ENCODE assay signal across 1 cellular context in genomic region chr6:9315966-9316650, GRCh38.
A peak's percentile ranks its signal among the peaks of the same experiment; 100 is the strongest.
TF ChIP-seq lines count a peak whose summit lies in the region.

No MANE protein-coding gene starts in this region.

TF ChIP-seq in HepG2, 621 proteins besides CTCF, POLR2A, EP300 and RAD21:
- TF ChIP-seq KLF9 (CRISPR knock-in tag; IDR thresholded peaks at IDR 0.05; ENCODE audit: low read depth): no peak
- no peak for TF ChIP-seq ZNF782 (CRISPR knock-in tag; IDR thresholded peaks at IDR 0.05; ENCODE audit: borderline replicate concordance)
- TF ChIP-seq MAFK (conservative IDR thresholded peaks at IDR 0.05 in 1 of 2, IDR thresholded peaks at IDR 0.05 in 1 of 2; ENCODE audit: low read length in 2 of 2): peak; percentile 49 to 67
- peak; percentile 54; the same call in 1 of the 2 replicates for TF ChIP-seq MAFF (IDR thresholded peaks at IDR 0.05; ENCODE audit: low read depth, low read length)
- no peak for TF ChIP-seq REST (IDR thresholded peaks at IDR 0.05; ENCODE audit: borderline replicate concordance in 1 of 2, low read depth in 1 of 2, low read length in 2 of 2)
- TF ChIP-seq TFDP2 (CRISPR knock-in tag; IDR thresholded peaks at IDR 0.05): no peak
